ENCODE assay signal across 1 cellular context in genomic region chrX:19194285-19195242, GRCh38.
TF ChIP-seq lines count a peak whose summit lies in the region.

No MANE protein-coding gene starts in this region.

TF ChIP-seq in HCT116, 20 proteins besides CTCF, POLR2A, EP300 and RAD21 (continued from another document):
- TF ChIP-seq ATF3 (IDR thresholded peaks at IDR 0.05): no peak
- no peak for TF ChIP-seq SP1 (IDR thresholded peaks at IDR 0.05; ENCODE audit: low read depth)
- no peak for TF ChIP-seq TCF7L2 (IDR thresholded peaks at IDR 0.05; ENCODE audit: borderline replicate concordance, extremely low read depth, insufficient read depth, insufficient read length)
- TF ChIP-seq SIN3A (IDR thresholded peaks at IDR 0.05; ENCODE audit: low read depth): no peak
- no peak for TF ChIP-seq CEBPB (IDR thresholded peaks at IDR 0.05; ENCODE audit: low read depth)
- TF ChIP-seq REST (IDR thresholded peaks at IDR 0.05; ENCODE audit: low read depth): no peak
- TF ChIP-seq FOSL1 (IDR thresholded peaks at IDR 0.05; ENCODE audit: low read depth): no peak
- no peak for TF ChIP-seq ZFX (IDR thresholded peaks at IDR 0.05)
- no peak for TF ChIP-seq YY1 (IDR thresholded peaks at IDR 0.05; ENCODE audit: extremely low read depth, insufficient replicate concordance, low read depth, low read length)
- no peak for TF ChIP-seq ZNF274 (IDR thresholded peaks at IDR 0.05; ENCODE audit: low read depth, low read length)
